In genomic region chr12:7018350-7019042, GRCh38 we compare ENCODE assay signal across 8 cellular contexts. TPM values are rescaled to one million over a fixed set of nuclear protein-coding genes. Genes with fewer than 3 reads are reported as not detected.
DNase-seq lines count a peak whose midpoint lies in the region; ATAC-seq lines count a peak whose summit lies in the region.

TSS of gene LPCAT3 (minus strand) at chr12:7018476. CDS start at chr12:7018424, 52 bp downstream.

- no peaks in the 10 kb centered on the region for H3K27me3 Mint-ChIP-seq in IgD-negative memory B cell

- peaks cover 15 to 26% (median 20%) of the 10 kb centered on the region in 3 donors for H3K4me1 Mint-ChIP-seq in IgD-negative memory B cell

- no peaks in the 10 kb centered on the region for H3K9me3 ChIP-seq in mononuclear cell (ENCODE audit: low read depth, low read length)

- no peaks in the 10 kb centered on the region for H3K27me3 ChIP-seq in mononuclear cell (ENCODE audit: insufficient read depth, low read length)

- peak within 1 kb of the TSS; percentile 85 to 99 (median 94) for H3K4me3 Mint-ChIP-seq in IgD-negative memory B cell

- peak; percentile 91 for ATAC-seq in GM21529 (IDR thresholded peaks at IDR 0.05; ENCODE audit: unreplicated experiment)

- H3K4me1 ChIP-seq in mononuclear cell (ENCODE audit: insufficient read depth, low read length) = peaks cover 35% of the 10 kb centered on the region

- peak; percentile 98 for DNase-seq in DMS153 treated with DMSO at 0.1 percent for 48 hours (lab: John Stamatoyannopoulos, UW; ENCODE audit: unreplicated experiment)
- DNase-seq in OCI-M1 (lab: John Stamatoyannopoulos, UW) = peak; percentile 98
- peak; percentile 94 for DNase-seq in activated T-cell treated with anti-CD3 and anti-CD28 coated beads for 24 hours (ENCODE audit: low read depth)
- peak; percentile 95 for DNase-seq in epidermal melanocyte (ENCODE audit: insufficient read length, low spot score)
- DNase-seq in stimulated activated CD8-positive, alpha-beta memory T cell treated with anti-CD3 and anti-CD28 coated beads, Interleukin-4, amount 100 ng/mL, for 1 hour (ENCODE audit: low read depth in 2 of 2, low spot score in 1 of 2) = peak; percentile 78 to 93

- peak within 1 kb of the TSS; percentile 71 to 96 (median 93) for H3K27ac Mint-ChIP-seq in IgD-negative memory B cell

- H3K36me3 Mint-ChIP-seq in IgD-negative memory B cell = no peaks in the 10 kb centered on the region

- H3K4me3 ChIP-seq in mononuclear cell (ENCODE audit: low read length) = peak within 1 kb of the TSS; percentile 92

- H3K9me3 Mint-ChIP-seq in IgD-negative memory B cell = no peaks in the 10 kb centered on the region

RNA-seq across cellular contexts. Expression of gene LPCAT3, which starts in this region (rescaled TPM):
- polyA plus RNA-seq in IgD-negative memory B cell = 11.6 TPM
- 11.0 TPM for total RNA-seq in mononuclear cell

Comparison
In these comparisons a context has a peak if more than half of its experiments do, and no peak if none do; other contexts are left out.
1. Peak in every context shown above with its lines: DNase-seq, ATAC-seq and H3K4me3 ChIP-seq.